29 cellular contexts compared by ENCODE assay signal in genomic region chr12:101207086-101207780, GRCh38. TPM values are rescaled to one million over a fixed set of nuclear protein-coding genes. Genes with fewer than 3 reads are reported as not detected.
A peak's percentile ranks its signal among the peaks of the same experiment; 100 is the strongest.
DNase-seq lines count a peak whose midpoint lies in the region; ATAC-seq, FAIRE-seq and TF ChIP-seq lines count a peak whose summit lies in the region.
"Had no signal": no experiment of that assay in that cellular context is flagged by ENCODE, and none has a peak within 500 bp of the region (broad histone marks: within the 10 kb centered on the region; RNA-seq: fewer than 3 reads in every experiment).

No MANE protein-coding gene starts in this region.

- H3K27me3 Mint-ChIP-seq in WTC11 (ENCODE audit: low read depth) (peaks cover 42% of the 10 kb centered on the region), osteocyte (ENCODE audit: unreplicated experiment) (peaks cover 3% of the 10 kb centered on the region)

- POLR2A ChIA-PET in WTC11 (lab: Charles Lee): no interaction called here

- H3K36me3 ChIP-seq in bronchial epithelial cell (ENCODE audit: control insufficient read depth, insufficient read depth, low read length): no peaks in the 10 kb centered on the region
- H3K36me3 ChIP-seq: SJCRH30 had no signal

- H3K27ac Mint-ChIP-seq in WTC11: no peak overlapping the region
- no peak overlapping the region for H3K27ac Mint-ChIP-seq in osteocyte (ENCODE audit: unreplicated experiment)
- H3K27ac Mint-ChIP-seq: CD8-positive, alpha-beta T cell; GM23338; H9 had no signal

- FAIRE-seq in bronchial epithelial cell (lab: Jason Lieb, UNC): no peak
- FAIRE-seq: GM18507, RCC 7860 had no signal

- DNase-seq in HS-5 (ENCODE audit: low read depth) (peak; percentile 31), RPMI7951 (ENCODE audit: low read depth) (peak; percentile 7), bronchial epithelial cell (ENCODE audit: low read depth) (peak; percentile 27), left kidney (ENCODE audit: low read depth, low spot score) (peak; percentile 34), NCI-H526 (lab: John Stamatoyannopoulos, UW) (no peak), WTC11 (ENCODE audit: low spot score) (no peak), osteocyte (ENCODE audit: extremely low spot score, unreplicated experiment) (no peak)
- DNase-seq: CD8-positive, alpha-beta T cell; DMS 273 treated with DMSO at 0.1 percent for 48 hours; DND-41; H9; IMR-90; KG1; MM.1S; NCI-H1105; NCI-H1436 treated with DMSO at 0.1 percent for 48 hours; NCI-H187 treated with DMSO at 0.1 percent for 48 hours; NCI-H2171 treated with DMSO at 0.1 percent for 48 hours; NCI-H345; NCI-H510A treated with DMSO at 0.1 percent for 48 hours; NCI-H748 treated with DMSO at 0.1 percent for 48 hours; SJCRH30 had no signal

- H3K36me3 Mint-ChIP-seq in WTC11: no peaks in the 10 kb centered on the region
- no peaks in the 10 kb centered on the region for H3K36me3 Mint-ChIP-seq in osteocyte (ENCODE audit: unreplicated experiment)
- H3K36me3 Mint-ChIP-seq: CD8-positive, alpha-beta T cell had no signal

- H3K4me3 Mint-ChIP-seq in WTC11: no peak overlapping the region
- no peak overlapping the region for H3K4me3 Mint-ChIP-seq in osteocyte (ENCODE audit: unreplicated experiment)
- H3K4me3 Mint-ChIP-seq: CD8-positive, alpha-beta T cell; GM23338; H9 had no signal

- no peak for ATAC-seq in GM21786 (IDR thresholded peaks at IDR 0.05; ENCODE audit: unreplicated experiment)
- no peak for ATAC-seq in WTC11
- ATAC-seq: CD8-positive, alpha-beta T cell; GM23338; Right ventricle myocardium inferior had no signal

- CTCF ChIA-PET in WTC11 (lab: Charles Lee): no interaction called here

- H3K4me1 Mint-ChIP-seq in WTC11 (peaks cover 15% of the 10 kb centered on the region), osteocyte (ENCODE audit: unreplicated experiment) (no peaks in the 10 kb centered on the region)

- no peak for TF ChIP-seq CTCF in bronchial epithelial cell (IDR thresholded peaks at IDR 0.05; ENCODE audit: insufficient read depth, low read length, severe bottlenecking)
- no peak for TF ChIP-seq CTCF in WTC11 (IDR thresholded peaks at IDR 0.05)
- no peak for TF ChIP-seq CTCF in osteocyte (IDR thresholded peaks at IDR 0.05)

- H3K4me3 ChIP-seq in bronchial epithelial cell (ENCODE audit: low read depth, low read length): no peak overlapping the region
- H3K4me3 ChIP-seq: GM23338, SJCRH30 had no signal

- H3K9me3 Mint-ChIP-seq in WTC11: no peaks in the 10 kb centered on the region
- H3K9me3 Mint-ChIP-seq in osteocyte (ENCODE audit: unreplicated experiment): no peaks in the 10 kb centered on the region
- H3K9me3 Mint-ChIP-seq: CD8-positive, alpha-beta T cell; GM23338; H9 had no signal

- H3K27me3 ChIP-seq in bronchial epithelial cell (ENCODE audit: control insufficient read depth, insufficient read depth, low read length): peaks cover 6% of the 10 kb centered on the region
- H3K27me3 ChIP-seq: SJCRH30 had no signal

TF ChIP-seq in WTC11, 78 proteins besides CTCF, POLR2A, EP300 and RAD21:
- no peak for TF ChIP-seq NR2C2 (CRISPR knock-in tag; IDR thresholded peaks at IDR 0.05)
- TF ChIP-seq JAZF1 (CRISPR knock-in tag; IDR thresholded peaks at IDR 0.05): no peak
- TF ChIP-seq STAT6 (CRISPR knock-in tag; conservative IDR thresholded peaks at IDR 0.05; ENCODE audit: low read depth): no peak
- no peak for TF ChIP-seq TEAD1 (CRISPR knock-in tag; IDR thresholded peaks at IDR 0.05)
- TF ChIP-seq CREM (CRISPR knock-in tag; IDR thresholded peaks at IDR 0.05): no peak
- TF ChIP-seq PRDM15 (CRISPR knock-in tag; IDR thresholded peaks at IDR 0.05): no peak
- no peak for TF ChIP-seq USF1 (CRISPR knock-in tag; IDR thresholded peaks at IDR 0.05)
- no peak for TF ChIP-seq ZNF263 (CRISPR knock-in tag; IDR thresholded peaks at IDR 0.05; ENCODE audit: low read depth)
- TF ChIP-seq HMGXB4 (CRISPR knock-in tag; IDR thresholded peaks at IDR 0.05): no peak
- TF ChIP-seq ZBTB21 (CRISPR knock-in tag; IDR thresholded peaks at IDR 0.05; ENCODE audit: borderline replicate concordance): no peak
- TF ChIP-seq ATF1 (CRISPR knock-in tag; IDR thresholded peaks at IDR 0.05): no peak
- no peak for TF ChIP-seq FOXK1 (CRISPR knock-in tag; IDR thresholded peaks at IDR 0.05)
- no peak for TF ChIP-seq ETV6 (CRISPR knock-in tag; IDR thresholded peaks at IDR 0.05)

RNA-seq across cellular contexts. Expression of gene SLC5A8, which starts 2.8 kb away (rescaled TPM):
- total RNA-seq in RPMI7951 (2014; rRNA removed; shearing (Covaris generic)): not detected in 2 replicates
- total RNA-seq in bronchial epithelial cell (under 0.01 TPM in 1 of 2 replicates, not detected in the other), WTC11 (2021) (0.05 to 0.07 TPM in 2 of 3 replicates, not detected in the other), osteocyte (not detected in 2 replicates)
- total RNA-seq: A673; CD8-positive, alpha-beta T cell; G401; IMR-90; Right ventricle myocardium inferior; SJCRH30 had no signal

Comparison
In these comparisons a context has a peak if more than half of its experiments do, and no peak if none do; other contexts are left out.
1. DNase-seq: peak in HS-5 (single experiment), RPMI7951 (single experiment), bronchial epithelial cell (single experiment) and left kidney (single experiment); none in NCI-H526 (0 of 2), WTC11 (single experiment) and osteocyte (single experiment).